Comparison of ENCODE assay signal across 14 cellular contexts in genomic region chr2:103361712-103362111, GRCh38.
DNase-seq lines count a peak whose midpoint lies in the region; ATAC-seq lines count a peak whose summit lies in the region.
"Had no signal": no experiment of that assay in that cellular context is flagged by ENCODE, and none has a peak within 500 bp of the region (broad histone marks: within the 10 kb centered on the region; RNA-seq: fewer than 3 reads in every experiment).

No MANE protein-coding gene starts in this region.

- DNase-seq in DMS114 treated with DMSO at 0.1 percent for 48 hours (lab: John Stamatoyannopoulos, UW; ENCODE audit: unreplicated experiment) (peak; percentile 18), H7 (peak; percentile 27), SK-N-MC (ENCODE audit: low read depth, low spot score) (no peak), iPS-NIHi11 (ENCODE audit: low spot score) (peak; percentile 28), HK-2 (ENCODE audit: unreplicated experiment) (no peak), G401 (ENCODE audit: low spot score) (no peak)
- no peak for DNase-seq in activated naive CD8-positive, alpha-beta T cell treated with anti-CD3 and anti-CD28 coated beads, Interleukin-2, amount 50 U/mL, for 24 hours
- DNase-seq: C1 segment of cervical spinal cord, NCI-H187, NCI-H774 had no signal

- peaks cover 14% of the 10 kb centered on the region for H3K9me3 Mint-ChIP-seq in activated naive CD8-positive, alpha-beta T cell treated with anti-CD3 and anti-CD28 coated beads, Interleukin-2, amount 50 U/mL, for 24 hours

- H3K36me3 ChIP-seq in H7 (replicated peaks; ENCODE audit: control insufficient read depth, insufficient read depth, low read length) (no peaks in the 10 kb centered on the region), SK-N-MC (ENCODE audit: insufficient read depth, low read length) (no peaks in the 10 kb centered on the region)
- H3K36me3 ChIP-seq: HAP-1 had no signal

- H3K4me3 ChIP-seq in H7 (ENCODE audit: insufficient read depth, low read depth, low read length) (no peak overlapping the region), SK-N-MC (peak overlapping the region; percentile 81)
- H3K4me3 ChIP-seq: HAP-1 had no signal

- no peaks in the 10 kb centered on the region for H3K36me3 Mint-ChIP-seq in activated naive CD8-positive, alpha-beta T cell treated with anti-CD3 and anti-CD28 coated beads, Interleukin-2, amount 50 U/mL, for 24 hours (ENCODE audit: low read depth)

- no peaks in the 10 kb centered on the region for H3K9me3 ChIP-seq in SK-N-MC (ENCODE audit: low read depth, low read length)
- H3K9me3 ChIP-seq: HAP-1 had no signal

- in situ Hi-C loops in G401 (cut with HindIII; ENCODE audit: low sequenced_read_pairs): no loop called here

- no peaks in the 10 kb centered on the region for H3K4me1 Mint-ChIP-seq in activated naive CD8-positive, alpha-beta T cell treated with anti-CD3 and anti-CD28 coated beads, Interleukin-2, amount 50 U/mL, for 24 hours
- H3K4me1 Mint-ChIP-seq: IgD-negative memory B cell had no signal

- H3K27me3 ChIP-seq in H7 (ENCODE audit: control insufficient read depth, insufficient read depth, low read length): no peaks in the 10 kb centered on the region

- peak overlapping the region; percentile 78 for H3K9ac ChIP-seq in SK-N-MC (ENCODE audit: insufficient read length)

- H3K4me3 Mint-ChIP-seq in activated naive CD8-positive, alpha-beta T cell treated with anti-CD3 and anti-CD28 coated beads, Interleukin-2, amount 50 U/mL, for 24 hours: no peak overlapping the region
- H3K4me3 Mint-ChIP-seq: IgD-negative memory B cell had no signal

- H3K27ac Mint-ChIP-seq in activated naive CD8-positive, alpha-beta T cell treated with anti-CD3 and anti-CD28 coated beads, Interleukin-2, amount 50 U/mL, for 24 hours: no peak overlapping the region
- H3K27ac Mint-ChIP-seq: IgD-negative memory B cell had no signal

- no peak for ATAC-seq in GM19035 (IDR thresholded peaks at IDR 0.05; ENCODE audit: unreplicated experiment)
- no peak for ATAC-seq in activated naive CD8-positive, alpha-beta T cell treated with anti-CD3 and anti-CD28 coated beads, Interleukin-2, amount 50 U/mL, for 24 hours

- no peaks in the 10 kb centered on the region for H3K27me3 Mint-ChIP-seq in activated naive CD8-positive, alpha-beta T cell treated with anti-CD3 and anti-CD28 coated beads, Interleukin-2, amount 50 U/mL, for 24 hours
- H3K27me3 Mint-ChIP-seq: IgD-negative memory B cell had no signal

- no peak overlapping the region; the same call in 1 of the 2 replicates for H3K27ac ChIP-seq in SK-N-MC
- H3K27ac ChIP-seq: HL-60 had no signal

Comparison
In these comparisons a context has a peak if more than half of its experiments do, and no peak if none do; other contexts are left out.
1. DNase-seq: peak in DMS114 treated with DMSO at 0.1 percent for 48 hours (single experiment), H7 (single experiment) and iPS-NIHi11 (single experiment); none in SK-N-MC (single experiment), activated naive CD8-positive, alpha-beta T cell treated with anti-CD3 and anti-CD28 coated beads, Interleukin-2, amount 50 U/mL, for 24 hours (single experiment), HK-2 (single experiment) and G401 (single experiment).